18 cellular contexts compared by ENCODE assay signal in genomic region chr22:23836281-23836680, GRCh38. TPM values are rescaled to one million over a fixed set of nuclear protein-coding genes. Genes with fewer than 3 reads are reported as not detected.
A peak's percentile ranks its signal among the peaks of the same experiment; 100 is the strongest.
DNase-seq lines count a peak whose midpoint lies in the region; FAIRE-seq and TF ChIP-seq lines count a peak whose summit lies in the region.
"Had no signal": no experiment of that assay in that cellular context is flagged by ENCODE, and none has a peak within 500 bp of the region (broad histone marks: within the 10 kb centered on the region; RNA-seq: fewer than 3 reads in every experiment).

No MANE protein-coding gene starts in this region.

- WGBS in lower leg skin, 2 donors, result 87 to 90% methylated on average over 3 to 4 of the region's 5 CpGs

- peaks cover 10% of the 10 kb centered on the region for H3K36me3 Mint-ChIP-seq in astrocyte (ENCODE audit: low read depth, unreplicated experiment)

- H3K79me2 ChIP-seq in astrocyte (ENCODE audit: insufficient read depth, low read length), result peaks cover 15% of the 10 kb centered on the region

- no peak for TF ChIP-seq POLR2A in lower leg skin (IDR thresholded peaks at IDR 0.05)

- H3K9me3 ChIP-seq in BLaER1 (no peaks in the 10 kb centered on the region), astrocyte (ENCODE audit: insufficient read depth, low read depth, low read length) (no peaks in the 10 kb centered on the region)
- H3K9me3 ChIP-seq: HAP-1 had no signal

- H3K27me3 ChIP-seq in BLaER1 (no peaks in the 10 kb centered on the region), H7 (ENCODE audit: control insufficient read depth, insufficient read depth, low read length) (no peaks in the 10 kb centered on the region; the same call in 1 of the 2 replicates), astrocyte (ENCODE audit: insufficient read depth, low read length) (no peaks in the 10 kb centered on the region)

- no peak for TF ChIP-seq CTCF in astrocyte (IDR thresholded peaks at IDR 0.05; ENCODE audit: insufficient read depth, low read depth, low read length)
- no peak for TF ChIP-seq CTCF in lower leg skin (IDR thresholded peaks at IDR 0.05)

- H4K20me1 ChIP-seq in BLaER1 (peaks cover 66% of the 10 kb centered on the region), astrocyte (ENCODE audit: insufficient read depth, low read length) (peaks cover 40% of the 10 kb centered on the region)

- peaks cover 52% of the 10 kb centered on the region for H3K4me1 ChIP-seq in BLaER1
- peaks cover 3% of the 10 kb centered on the region for H3K4me1 ChIP-seq in astrocyte (ENCODE audit: insufficient read depth, low read length)

- DNase-seq in H7 (peak; percentile 19), astrocyte (ENCODE audit: low read depth) (no peak), posterior vena cava (ENCODE audit: low spot score) (peak; percentile 45), iPS-NIHi11 (ENCODE audit: low spot score) (no peak), lower leg skin (ENCODE audit: low spot score in 2 of 2) (no peak), NCI-H446 (lab: John Stamatoyannopoulos, UW) (no peak)
- no peak for DNase-seq in activated T-cell treated with anti-CD3 and anti-CD28 coated beads, Interleukin-2, amount 50 U/mL, for 48 hours
- DNase-seq: activated CD8-positive, alpha-beta memory T cell treated with anti-CD3 and anti-CD28 coated beads, Interleukin-2, amount 50 U/mL, for 4 hours; amniotic stem cell; NCI-H1092; nephron progenitor cell; NK-92 treated with Interleukin-12 subunit alpha and Interleukin-12 subunit beta, amount 100 ng/mL, for 24 hours; small intestine had no signal

- H3K27ac Mint-ChIP-seq in astrocyte (ENCODE audit: unreplicated experiment), result peak overlapping the region; percentile 42

- no peaks in the 10 kb centered on the region for H3K9me3 Mint-ChIP-seq in astrocyte (ENCODE audit: unreplicated experiment)

- H3K36me3 ChIP-seq in BLaER1 (peaks cover 63% of the 10 kb centered on the region), H7 (replicated peaks; ENCODE audit: control insufficient read depth, insufficient read depth, low read length) (peaks cover 7% of the 10 kb centered on the region), astrocyte (ENCODE audit: insufficient read depth, low read length) (peaks cover 4% of the 10 kb centered on the region)

- H3K9ac ChIP-seq in BLaER1 (peak overlapping the region; percentile 78), astrocyte (ENCODE audit: low read length) (no peak overlapping the region)

- FAIRE-seq in astrocyte (lab: Jason Lieb, UNC), result no peak
- FAIRE-seq: small intestine had no signal

- intact Hi-C loops in posterior vena cava (cut with DNase I), result loop anchor here in 1 of 2 donors (5.0 kb wide), 1 partner anchor 69 kb away; the partner anchor contains the start of gene CHCHD10
- intact Hi-C loops in lower leg skin (cut with DNase I; ENCODE audit: low total_unique reads), result no loop called here

- peak overlapping the region; percentile 76; the same call in 1 of the 2 replicates for H3K27ac ChIP-seq in BLaER1
- H3K27ac ChIP-seq in astrocyte (ENCODE audit: low read depth, low read length), result no peak overlapping the region
- H3K27ac ChIP-seq: SK-N-MC, VCaP had no signal

- H3K27me3 Mint-ChIP-seq in astrocyte (ENCODE audit: low read depth, unreplicated experiment), result peaks cover 4% of the 10 kb centered on the region

- H3K4me3 ChIP-seq in BLaER1, result no peak overlapping the region
- H3K4me3 ChIP-seq in H7 (ENCODE audit: insufficient read depth, low read depth, low read length), result no peak overlapping the region
- H3K4me3 ChIP-seq in astrocyte (ENCODE audit: insufficient read depth, low read depth, low read length), result no peak overlapping the region
- no peak overlapping the region for H3K4me3 ChIP-seq in lower leg skin (ENCODE audit: low read depth, poor library complexity, severe bottlenecking)
- H3K4me3 ChIP-seq: coronary artery, HAP-1, SK-N-MC had no signal

- peak overlapping the region; percentile 97 for H3K4me2 ChIP-seq in BLaER1
- H3K4me2 ChIP-seq in astrocyte (ENCODE audit: low read length), result no peak overlapping the region

- peaks cover 2% of the 10 kb centered on the region for H3K4me1 Mint-ChIP-seq in astrocyte (ENCODE audit: low read depth, unreplicated experiment)

- no peak overlapping the region for H3K4me3 Mint-ChIP-seq in astrocyte (ENCODE audit: unreplicated experiment)
- H3K4me3 Mint-ChIP-seq: nephron progenitor cell had no signal

- no peak overlapping the region for H2AFZ ChIP-seq in astrocyte (ENCODE audit: low read depth, low read length)

RNA-seq across cellular contexts. Expression of gene DERL3, which starts 2.5 kb away (rescaled TPM):
- 5.0 and 9.3 TPM in 2 replicates for total RNA-seq in H7 (2014; rRNA removed; shearing (Covaris generic))
- 0.70 and 0.82 TPM in 2 replicates for total RNA-seq in astrocyte
- under 1 TPM; 0.83 to 0.95 TPM for total RNA-seq in posterior vena cava
- total RNA-seq in lower leg skin, result under 1 TPM; 0.21 to 0.49 (median 0.33) TPM

RNA-seq across cellular contexts. Expression of gene SLC2A11, which starts 21.4 kb away (rescaled TPM):
- total RNA-seq in H7 (2014; rRNA removed; shearing (Covaris generic)), result 10.7 and 17.4 TPM in 2 replicates
- 19.1 and 19.6 TPM in 2 replicates for total RNA-seq in astrocyte
- 1 to 10 TPM; 4.9 to 7.4 TPM for total RNA-seq in posterior vena cava
- total RNA-seq in lower leg skin, result 10 to 100 TPM in 1 of 4 donors, 1 to 10 TPM in 3; 5.0 to 11.1 (median 8.6) TPM

RNA-seq across cellular contexts. Expression of gene SMARCB1, which starts 49.5 kb away (rescaled TPM):
- 79.1 and 86.5 TPM in 2 replicates for total RNA-seq in H7 (2014; rRNA removed; shearing (Covaris generic))
- 91.3 and 115 TPM in 2 replicates for total RNA-seq in astrocyte
- total RNA-seq in posterior vena cava, result 10 to 100 TPM; 42.6 to 45.8 TPM
- 10 to 100 TPM; 52.2 to 61.6 (median 55.2) TPM for total RNA-seq in lower leg skin

RNA-seq across cellular contexts. Expression of gene MIF, which starts 57.9 kb away (rescaled TPM):
- total RNA-seq in H7 (2014; rRNA removed; shearing (Covaris generic)), result 952 and 1,162 TPM in 2 replicates
- 906 and 942 TPM in 2 replicates for total RNA-seq in astrocyte
- total RNA-seq in posterior vena cava, result 100 to 1,000 TPM; 385 to 448 TPM
- 100 to 1,000 TPM; 156 to 362 (median 318) TPM for total RNA-seq in lower leg skin

Comparison
In these comparisons a context has a peak if more than half of its experiments do, and no peak if none do; other contexts are left out.
1. DNase-seq: peak in H7 (single experiment) and posterior vena cava (single experiment); none in astrocyte (single experiment), iPS-NIHi11 (single experiment), lower leg skin (0 of 2), activated T-cell treated with anti-CD3 and anti-CD28 coated beads, Interleukin-2, amount 50 U/mL, for 48 hours (0 of 2) and NCI-H446 (0 of 2).